ENCODE assay signal across 12 cellular contexts in genomic region chr12:111180830-111181726, GRCh38.
DNase-seq lines count a peak whose midpoint lies in the region; TF ChIP-seq lines count a peak whose summit lies in the region.
"Had no signal": no experiment of that assay in that cellular context is flagged by ENCODE, and none has a peak within 500 bp of the region (broad histone marks: within the 10 kb centered on the region; RNA-seq: fewer than 3 reads in every experiment).

No MANE protein-coding gene starts in this region.

- H3K9me3 Mint-ChIP-seq in glutamatergic neuron (ENCODE audit: unreplicated experiment): peaks cover 5% of the 10 kb centered on the region
- H3K9me3 Mint-ChIP-seq: natural killer cell; stimulated activated memory B cell treated with anti-CD40 and anti-IgM and Interleukin-4, amounts not matched to agents 10 μg/mL and 1 μg/mL and 100 μg/mL, for 72 hours had no signal

- peak; percentile 6 for DNase-seq in EH (ENCODE audit: low read depth)
- DNase-seq in NCI-H2227 treated with DMSO at 0.1 percent for 48 hours (lab: John Stamatoyannopoulos, UW): peak; percentile 81
- DNase-seq in choroid plexus epithelial cell (ENCODE audit: low read depth): peak; percentile 71
- peak; percentile 27 to 70 (median 44) for DNase-seq in ovary
- DNase-seq in glutamatergic neuron: no peak
- DNase-seq in kidney tubule cell (ENCODE audit: low spot score): no peak
- DNase-seq in osteoblast (ENCODE audit: insufficient read length, low spot score, missing footprints): no peak
- DNase-seq in HCEC 1CT: no peak
- DNase-seq: GDM1, natural killer cell, NCI-H2029 had no signal

- H3K36me3 Mint-ChIP-seq in glutamatergic neuron (ENCODE audit: unreplicated experiment): no peaks in the 10 kb centered on the region
- H3K36me3 Mint-ChIP-seq: natural killer cell; stimulated activated memory B cell treated with anti-CD40 and anti-IgM and Interleukin-4, amounts not matched to agents 10 μg/mL and 1 μg/mL and 100 μg/mL, for 72 hours had no signal

- H3K27me3 ChIP-seq in ovary (no peaks in the 10 kb centered on the region), osteoblast (ENCODE audit: insufficient read depth, low read length) (peaks cover 6% of the 10 kb centered on the region)

- no peak for TF ChIP-seq CTCF in choroid plexus epithelial cell (conservative IDR thresholded peaks at IDR 0.05; ENCODE audit: low read depth, low read length)
- no peak for TF ChIP-seq CTCF in ovary (IDR thresholded peaks at IDR 0.05)
- TF ChIP-seq CTCF in glutamatergic neuron (IDR thresholded peaks at IDR 0.05; ENCODE audit: partially characterized antibody, unreplicated experiment): no peak
- TF ChIP-seq CTCF in osteoblast (IDR thresholded peaks at IDR 0.05; ENCODE audit: extremely low read depth, low read depth, low read length): no peak

- no peaks in the 10 kb centered on the region for H3K36me3 ChIP-seq in ovary
- H3K36me3 ChIP-seq in osteoblast (ENCODE audit: insufficient read depth, low read length): no peaks in the 10 kb centered on the region

- TF ChIP-seq EP300 in ovary (IDR thresholded peaks at IDR 0.05): no peak

- no peak overlapping the region for H2AFZ ChIP-seq in osteoblast (ENCODE audit: low read length)

- H3K4me2 ChIP-seq in osteoblast (ENCODE audit: insufficient read depth, low read length): no peak overlapping the region

- H3K4me3 Mint-ChIP-seq in glutamatergic neuron (ENCODE audit: unreplicated experiment): no peak overlapping the region
- H3K4me3 Mint-ChIP-seq: natural killer cell; stimulated activated memory B cell treated with anti-CD40 and anti-IgM and Interleukin-4, amounts not matched to agents 10 μg/mL and 1 μg/mL and 100 μg/mL, for 72 hours had no signal

- no peaks in the 10 kb centered on the region for H3K79me2 ChIP-seq in osteoblast (ENCODE audit: insufficient read depth, low read length)

- H3K9me3 ChIP-seq in ovary: no peaks in the 10 kb centered on the region
- H3K9me3 ChIP-seq in osteoblast (ENCODE audit: low read depth, low read length): no peaks in the 10 kb centered on the region

- peaks cover 13% of the 10 kb centered on the region for H3K4me1 Mint-ChIP-seq in glutamatergic neuron (ENCODE audit: low read depth, unreplicated experiment)
- H3K4me1 Mint-ChIP-seq: natural killer cell; stimulated activated memory B cell treated with anti-CD40 and anti-IgM and Interleukin-4, amounts not matched to agents 10 μg/mL and 1 μg/mL and 100 μg/mL, for 72 hours had no signal

- H3K4me1 ChIP-seq in ovary (ENCODE audit: insufficient read depth): no peaks in the 10 kb centered on the region
- H3K4me1 ChIP-seq in osteoblast (ENCODE audit: insufficient read depth, low read length): no peaks in the 10 kb centered on the region

- H4K20me1 ChIP-seq in osteoblast (ENCODE audit: insufficient read depth, low read length): no peaks in the 10 kb centered on the region

- H3K27me3 Mint-ChIP-seq in glutamatergic neuron (ENCODE audit: unreplicated experiment): peaks cover 3% of the 10 kb centered on the region

- H3K4me3 ChIP-seq in choroid plexus epithelial cell (ENCODE audit: low read depth, low read length) (no peak overlapping the region), ovary (no peak overlapping the region), osteoblast (ENCODE audit: insufficient read depth, low read length) (no peak overlapping the region)

- no peak overlapping the region for H3K27ac Mint-ChIP-seq in glutamatergic neuron (ENCODE audit: unreplicated experiment)
- H3K27ac Mint-ChIP-seq: natural killer cell; stimulated activated memory B cell treated with anti-CD40 and anti-IgM and Interleukin-4, amounts not matched to agents 10 μg/mL and 1 μg/mL and 100 μg/mL, for 72 hours had no signal

- TF ChIP-seq POLR2A in ovary (IDR thresholded peaks at IDR 0.05): no peak

- intact Hi-C loops in ovary (cut with DNase I): no loop called here

- 11 to 13% (median 11%) methylated on average over 30 of the region's 30 CpGs for WGBS in ovary, 3 donors

- no peak overlapping the region for H3K27ac ChIP-seq in ovary
- no peak overlapping the region for H3K27ac ChIP-seq in osteoblast (ENCODE audit: low read depth, low read length)

Comparison
In these comparisons a context has a peak if more than half of its experiments do, and no peak if none do; other contexts are left out.
1. DNase-seq: peak in EH (single experiment), NCI-H2227 treated with DMSO at 0.1 percent for 48 hours (single experiment), choroid plexus epithelial cell (single experiment) and ovary (5 of 5); none in glutamatergic neuron (single experiment), kidney tubule cell (single experiment), osteoblast (single experiment) and HCEC 1CT (single experiment).